In the genomic region with DNA sequence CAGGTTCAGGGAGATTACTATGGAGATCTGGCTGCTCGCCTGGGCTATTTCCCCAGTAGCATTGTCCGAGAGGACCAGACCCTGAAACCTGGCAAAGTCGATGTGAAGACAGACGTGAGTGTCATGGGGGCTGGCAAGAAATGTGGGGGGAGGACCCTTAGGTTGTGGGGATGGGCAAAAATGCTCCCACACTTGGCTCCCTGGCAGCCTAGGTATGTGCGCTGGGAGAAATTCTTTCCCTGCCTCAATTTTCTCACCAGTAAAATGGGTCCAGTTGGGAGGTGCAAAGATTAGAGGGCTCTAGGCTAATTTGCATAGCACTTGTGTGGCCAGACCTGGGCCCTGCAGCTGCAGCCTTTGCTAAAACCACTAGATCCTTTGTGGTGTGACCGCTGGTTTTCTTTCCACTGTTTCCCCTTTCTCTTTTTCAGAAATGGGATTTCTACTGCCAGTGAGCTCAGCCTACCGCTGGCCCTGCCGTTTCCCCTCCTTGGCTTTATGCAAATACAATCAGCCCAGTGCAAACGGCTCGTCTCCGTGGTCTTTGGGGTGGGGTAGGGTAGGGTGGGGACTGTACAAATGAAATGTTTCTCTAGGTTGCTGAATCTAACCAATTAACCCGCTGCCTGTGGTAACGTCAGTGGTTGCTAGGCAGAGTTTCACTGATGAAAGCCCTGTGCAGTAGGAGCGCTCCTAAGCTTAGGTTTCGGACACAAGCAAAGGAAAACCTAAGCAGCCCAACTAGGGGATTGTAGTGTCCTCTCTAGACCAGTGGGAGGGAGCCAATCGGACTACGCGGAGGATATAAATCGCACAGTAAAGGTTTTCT, we compare ENCODE assay signal across 1 cellular context.
TF ChIP-seq lines count a peak whose summit lies in the region.

No MANE protein-coding gene starts in this region.

TF ChIP-seq in K562, 482 proteins besides CTCF, POLR2A, EP300 and RAD21 (continued from another document):
- TF ChIP-seq, protein P1, sequence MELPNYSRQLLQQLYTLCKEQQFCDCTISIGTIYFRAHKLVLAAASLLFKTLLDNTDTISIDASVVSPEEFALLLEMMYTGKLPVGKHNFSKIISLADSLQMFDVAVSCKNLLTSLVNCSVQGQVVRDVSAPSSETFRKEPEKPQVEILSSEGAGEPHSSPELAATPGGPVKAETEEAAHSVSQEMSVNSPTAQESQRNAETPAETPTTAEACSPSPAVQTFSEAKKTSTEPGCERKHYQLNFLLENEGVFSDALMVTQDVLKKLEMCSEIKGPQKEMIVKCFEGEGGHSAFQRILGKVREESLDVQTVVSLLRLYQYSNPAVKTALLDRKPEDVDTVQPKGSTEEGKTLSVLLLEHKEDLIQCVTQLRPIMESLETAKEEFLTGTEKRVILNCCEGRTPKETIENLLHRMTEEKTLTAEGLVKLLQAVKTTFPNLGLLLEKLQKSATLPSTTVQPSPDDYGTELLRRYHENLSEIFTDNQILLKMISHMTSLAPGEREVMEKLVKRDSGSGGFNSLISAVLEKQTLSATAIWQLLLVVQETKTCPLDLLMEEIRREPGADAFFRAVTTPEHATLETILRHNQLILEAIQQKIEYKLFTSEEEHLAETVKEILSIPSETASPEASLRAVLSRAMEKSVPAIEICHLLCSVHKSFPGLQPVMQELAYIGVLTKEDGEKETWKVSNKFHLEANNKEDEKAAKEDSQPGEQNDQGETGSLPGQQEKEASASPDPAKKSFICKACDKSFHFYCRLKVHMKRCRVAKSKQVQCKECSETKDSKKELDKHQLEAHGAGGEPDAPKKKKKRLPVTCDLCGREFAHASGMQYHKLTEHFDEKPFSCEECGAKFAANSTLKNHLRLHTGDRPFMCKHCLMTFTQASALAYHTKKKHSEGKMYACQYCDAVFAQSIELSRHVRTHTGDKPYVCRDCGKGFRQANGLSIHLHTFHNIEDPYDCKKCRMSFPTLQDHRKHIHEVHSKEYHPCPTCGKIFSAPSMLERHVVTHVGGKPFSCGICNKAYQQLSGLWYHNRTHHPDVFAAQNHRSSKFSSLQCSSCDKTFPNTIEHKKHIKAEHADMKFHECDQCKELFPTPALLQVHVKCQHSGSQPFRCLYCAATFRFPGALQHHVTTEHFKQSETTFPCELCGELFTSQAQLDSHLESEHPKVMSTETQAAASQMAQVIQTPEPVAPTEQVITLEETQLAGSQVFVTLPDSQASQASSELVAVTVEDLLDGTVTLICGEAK (IDR thresholded peaks at IDR 0.05) = 0 out of 2 replicates have a peak, but pooled peaks have one; percentile 42
- TF ChIP-seq, protein P1 (CRISPR knock-in tag; IDR thresholded peaks at IDR 0.05) = no peak
- TF ChIP-seq JUND (IDR thresholded peaks at IDR 0.05; ENCODE audit: borderline replicate concordance, low read depth, low read length) = no peak
- 0 out of 3 replicates have a peak, but pooled peaks have one; percentile 18 for TF ChIP-seq JUND (tag; IDR thresholded peaks at IDR 0.05; ENCODE audit: borderline replicate concordance, low read depth, low read length)
- TF ChIP-seq RFX7 (CRISPR knock-in tag; IDR thresholded peaks at IDR 0.05) = no peak
- TF ChIP-seq, protein P2, sequence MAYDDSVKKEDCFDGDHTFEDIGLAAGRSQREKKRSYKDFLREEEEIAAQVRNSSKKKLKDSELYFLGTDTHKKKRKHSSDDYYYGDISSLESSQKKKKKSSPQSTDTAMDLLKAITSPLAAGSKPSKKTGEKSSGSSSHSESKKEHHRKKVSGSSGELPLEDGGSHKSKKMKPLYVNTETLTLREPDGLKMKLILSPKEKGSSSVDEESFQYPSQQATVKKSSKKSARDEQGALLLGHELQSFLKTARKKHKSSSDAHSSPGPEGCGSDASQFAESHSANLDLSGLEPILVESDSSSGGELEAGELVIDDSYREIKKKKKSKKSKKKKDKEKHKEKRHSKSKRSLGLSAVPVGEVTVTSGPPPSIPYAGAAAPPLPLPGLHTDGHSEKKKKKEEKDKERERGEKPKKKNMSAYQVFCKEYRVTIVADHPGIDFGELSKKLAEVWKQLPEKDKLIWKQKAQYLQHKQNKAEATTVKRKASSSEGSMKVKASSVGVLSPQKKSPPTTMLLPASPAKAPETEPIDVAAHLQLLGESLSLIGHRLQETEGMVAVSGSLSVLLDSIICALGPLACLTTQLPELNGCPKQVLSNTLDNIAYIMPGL (CRISPR knock-in tag; IDR thresholded peaks at IDR 0.05) = 0 out of 2 replicates have a peak, but pooled peaks have one; percentile 16
- TF ChIP-seq, protein P3, sequence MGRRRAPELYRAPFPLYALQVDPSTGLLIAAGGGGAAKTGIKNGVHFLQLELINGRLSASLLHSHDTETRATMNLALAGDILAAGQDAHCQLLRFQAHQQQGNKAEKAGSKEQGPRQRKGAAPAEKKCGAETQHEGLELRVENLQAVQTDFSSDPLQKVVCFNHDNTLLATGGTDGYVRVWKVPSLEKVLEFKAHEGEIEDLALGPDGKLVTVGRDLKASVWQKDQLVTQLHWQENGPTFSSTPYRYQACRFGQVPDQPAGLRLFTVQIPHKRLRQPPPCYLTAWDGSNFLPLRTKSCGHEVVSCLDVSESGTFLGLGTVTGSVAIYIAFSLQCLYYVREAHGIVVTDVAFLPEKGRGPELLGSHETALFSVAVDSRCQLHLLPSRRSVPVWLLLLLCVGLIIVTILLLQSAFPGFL (CRISPR knock-in tag; IDR thresholded peaks at IDR 0.05) = no peak
- TF ChIP-seq KHSRP (IDR thresholded peaks at IDR 0.05) = peak; percentile 44; the same call in 1 of the 2 replicates
- TF ChIP-seq NCOA4 (IDR thresholded peaks at IDR 0.05; ENCODE audit: partially characterized antibody) = peak; percentile 71
- 0 out of 2 replicates have a peak, but pooled peaks have one; percentile 7 for TF ChIP-seq ZNF23 (CRISPR knock-in tag; IDR thresholded peaks at IDR 0.05)
- no peak for TF ChIP-seq ZNF224 (CRISPR knock-in tag; IDR thresholded peaks at IDR 0.05)
- TF ChIP-seq, protein P4, sequence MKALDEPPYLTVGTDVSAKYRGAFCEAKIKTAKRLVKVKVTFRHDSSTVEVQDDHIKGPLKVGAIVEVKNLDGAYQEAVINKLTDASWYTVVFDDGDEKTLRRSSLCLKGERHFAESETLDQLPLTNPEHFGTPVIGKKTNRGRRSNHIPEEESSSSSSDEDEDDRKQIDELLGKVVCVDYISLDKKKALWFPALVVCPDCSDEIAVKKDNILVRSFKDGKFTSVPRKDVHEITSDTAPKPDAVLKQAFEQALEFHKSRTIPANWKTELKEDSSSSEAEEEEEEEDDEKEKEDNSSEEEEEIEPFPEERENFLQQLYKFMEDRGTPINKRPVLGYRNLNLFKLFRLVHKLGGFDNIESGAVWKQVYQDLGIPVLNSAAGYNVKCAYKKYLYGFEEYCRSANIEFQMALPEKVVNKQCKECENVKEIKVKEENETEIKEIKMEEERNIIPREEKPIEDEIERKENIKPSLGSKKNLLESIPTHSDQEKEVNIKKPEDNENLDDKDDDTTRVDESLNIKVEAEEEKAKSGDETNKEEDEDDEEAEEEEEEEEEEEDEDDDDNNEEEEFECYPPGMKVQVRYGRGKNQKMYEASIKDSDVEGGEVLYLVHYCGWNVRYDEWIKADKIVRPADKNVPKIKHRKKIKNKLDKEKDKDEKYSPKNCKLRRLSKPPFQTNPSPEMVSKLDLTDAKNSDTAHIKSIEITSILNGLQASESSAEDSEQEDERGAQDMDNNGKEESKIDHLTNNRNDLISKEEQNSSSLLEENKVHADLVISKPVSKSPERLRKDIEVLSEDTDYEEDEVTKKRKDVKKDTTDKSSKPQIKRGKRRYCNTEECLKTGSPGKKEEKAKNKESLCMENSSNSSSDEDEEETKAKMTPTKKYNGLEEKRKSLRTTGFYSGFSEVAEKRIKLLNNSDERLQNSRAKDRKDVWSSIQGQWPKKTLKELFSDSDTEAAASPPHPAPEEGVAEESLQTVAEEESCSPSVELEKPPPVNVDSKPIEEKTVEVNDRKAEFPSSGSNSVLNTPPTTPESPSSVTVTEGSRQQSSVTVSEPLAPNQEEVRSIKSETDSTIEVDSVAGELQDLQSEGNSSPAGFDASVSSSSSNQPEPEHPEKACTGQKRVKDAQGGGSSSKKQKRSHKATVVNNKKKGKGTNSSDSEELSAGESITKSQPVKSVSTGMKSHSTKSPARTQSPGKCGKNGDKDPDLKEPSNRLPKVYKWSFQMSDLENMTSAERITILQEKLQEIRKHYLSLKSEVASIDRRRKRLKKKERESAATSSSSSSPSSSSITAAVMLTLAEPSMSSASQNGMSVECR (CRISPR knock-in tag; IDR thresholded peaks at IDR 0.05) = 0 out of 2 replicates have a peak, but pooled peaks have one; percentile 2
